20 cellular contexts compared by ENCODE assay signal in the genomic region with DNA sequence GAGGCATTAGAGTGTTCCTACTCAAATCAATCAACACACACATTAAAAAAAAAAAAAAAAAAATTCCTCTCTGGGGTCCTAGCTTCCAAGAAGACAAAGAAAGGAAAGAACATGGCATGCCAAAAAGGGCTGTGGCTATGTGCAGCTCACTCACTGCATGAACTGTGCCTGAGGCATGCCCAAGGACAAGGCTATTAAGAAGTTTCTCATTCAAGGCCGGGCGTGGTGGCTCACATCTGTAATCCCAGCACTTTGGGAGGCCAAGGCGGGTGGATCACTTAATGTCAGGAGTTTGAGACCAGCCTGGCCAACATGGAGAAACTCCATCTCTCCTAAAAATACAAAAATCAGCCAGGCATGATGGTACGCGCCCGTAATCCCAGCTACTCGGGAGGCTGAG.
"Had no signal": no experiment of that assay in that cellular context is flagged by ENCODE, and none has a peak within 500 bp of the region (broad histone marks: within the 10 kb centered on the region; RNA-seq: fewer than 3 reads in every experiment).

No MANE protein-coding gene starts in this region.

- DNase-seq: activated CD4-positive, alpha-beta T cell treated with anti-CD3 and anti-CD28 coated beads for 36 hours; activated CD4-positive, alpha-beta T cell treated with anti-CD3 and anti-CD28 coated beads, Interleukin-2, amount 50 U/mL, for 48 hours; activated effector memory CD4-positive, alpha-beta T cell treated with anti-CD3 and anti-CD28 coated beads, Interleukin-2, amount 50 U/mL, for 16 hours; activated naive CD4-positive, alpha-beta T cell treated with anti-CD3 and anti-CD28 coated beads, Interleukin-2, amount 50 U/mL, for 16 hours; activated T-cell treated with anti-CD3 and anti-CD28 coated beads, Interleukin-2, amount 50 U/mL, for 72 hours; effector memory CD8-positive, alpha-beta T cell; ovary; right cardiac atrium; stimulated activated CD4-positive, alpha-beta T cell treated with anti-CD3 and anti-CD28 coated beads, Interleukin-4, amount 100 ng/mL, for 24 hours; substantia nigra; T-helper 9 cell; uterus had no signal

- H3K4me1 Mint-ChIP-seq: nephron, WTC11 had no signal

- H3K9me3 Mint-ChIP-seq: activated T-cell treated with anti-CD3 and anti-CD28 coated beads, Interleukin-2, amount 50 U/mL, for 72 hours; central memory CD8-positive, alpha-beta T cell; effector memory CD8-positive, alpha-beta T cell; nephron; stimulated activated naive CD8-positive, alpha-beta T cell treated with anti-CD3 and anti-CD28 coated beads, Interleukin-15, Interleukin-2, amounts not matched to agents 100 ng/mL and 50 ng/mL, for 24 hours; WTC11 had no signal

- H3K27me3 Mint-ChIP-seq: activated CD4-positive, alpha-beta T cell treated with anti-CD3 and anti-CD28 coated beads for 36 hours; central memory CD8-positive, alpha-beta T cell; effector memory CD8-positive, alpha-beta T cell; stimulated activated naive CD8-positive, alpha-beta T cell treated with anti-CD3 and anti-CD28 coated beads, Interleukin-15, Interleukin-2, amounts not matched to agents 100 ng/mL and 50 ng/mL, for 24 hours had no signal

- H3K4me3 ChIP-seq: breast epithelium, hepatocyte, ovary, tibial nerve, uterus had no signal

- H3K27me3 ChIP-seq: breast epithelium, hepatocyte, neutrophil, ovary, tibial nerve, uterus had no signal

- H3K27ac ChIP-seq: breast epithelium, hepatocyte, neutrophil, ovary, uterus had no signal

- H3K27ac Mint-ChIP-seq: activated CD4-positive, alpha-beta T cell treated with anti-CD3 and anti-CD28 coated beads for 36 hours; activated T-cell treated with anti-CD3 and anti-CD28 coated beads, Interleukin-2, amount 50 U/mL, for 72 hours; nephron; stimulated activated naive CD8-positive, alpha-beta T cell treated with anti-CD3 and anti-CD28 coated beads, Interleukin-15, Interleukin-2, amounts not matched to agents 100 ng/mL and 50 ng/mL, for 24 hours; WTC11 had no signal

- H3K36me3 ChIP-seq: breast epithelium, neutrophil, ovary, uterus had no signal

- H3K4me3 Mint-ChIP-seq: activated CD4-positive, alpha-beta T cell treated with anti-CD3 and anti-CD28 coated beads for 36 hours; activated T-cell treated with anti-CD3 and anti-CD28 coated beads, Interleukin-2, amount 50 U/mL, for 72 hours; central memory CD8-positive, alpha-beta T cell; effector memory CD8-positive, alpha-beta T cell; nephron; stimulated activated naive CD8-positive, alpha-beta T cell treated with anti-CD3 and anti-CD28 coated beads, Interleukin-15, Interleukin-2, amounts not matched to agents 100 ng/mL and 50 ng/mL, for 24 hours; WTC11 had no signal

- H3K4me1 ChIP-seq: breast epithelium, uterus had no signal

- H3K9me3 ChIP-seq: breast epithelium, neutrophil, ovary, tibial nerve, uterus had no signal

- ATAC-seq: WTC11 had no signal
